Comparison of ENCODE assay signal across 8 cellular contexts in the genomic region with DNA sequence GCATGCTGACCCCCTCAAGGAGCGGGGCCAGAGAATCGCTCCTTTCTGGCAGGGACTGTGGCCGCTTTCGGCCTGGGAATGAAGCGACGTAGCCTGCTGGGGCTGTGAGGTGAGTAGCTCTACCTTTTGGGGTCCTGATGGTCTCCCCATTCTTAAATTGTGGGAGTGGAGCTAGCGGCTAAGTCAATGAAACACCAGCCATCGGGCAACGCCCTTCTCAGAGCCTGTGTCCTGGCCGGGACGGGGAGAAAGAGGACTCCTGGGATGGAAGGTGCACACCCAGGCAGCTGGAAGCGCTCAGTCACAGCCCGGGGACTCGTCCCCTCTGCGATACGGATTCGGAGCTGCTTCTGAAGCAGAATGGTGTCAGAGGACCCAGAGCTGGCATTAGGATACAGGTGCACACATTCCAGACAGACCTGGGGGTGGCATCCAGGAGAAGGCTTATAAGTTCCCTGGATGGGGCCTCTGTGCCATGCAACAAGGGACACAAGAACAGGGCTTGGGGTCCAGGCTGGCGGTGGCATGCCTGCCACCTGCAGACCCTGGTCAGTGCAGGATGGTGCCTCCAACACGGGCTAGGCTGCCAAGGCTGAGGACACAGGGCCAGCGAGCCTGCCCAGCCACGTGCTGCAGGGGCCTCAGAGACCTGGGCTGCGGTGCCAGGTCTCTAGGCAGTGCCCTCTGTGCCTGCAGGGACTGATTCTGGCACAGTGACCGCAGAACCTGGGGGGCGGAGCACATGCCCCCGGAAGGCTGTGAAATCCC. TPM values are rescaled to one million over a fixed set of nuclear protein-coding genes. Genes with fewer than 3 reads are reported as not detected.
A peak's percentile ranks its signal among the peaks of the same experiment; 100 is the strongest.
DNase-seq lines count a peak whose midpoint lies in the region; ATAC-seq and TF ChIP-seq lines count a peak whose summit lies in the region.

No MANE protein-coding gene starts in this region.

- no peak overlapping the region for H3K27ac Mint-ChIP-seq in activated B cell treated with CpG ODN at 0.5 μM for 24 hours
- H3K27ac Mint-ChIP-seq in stimulated activated memory B cell treated with anti-CD40 and anti-IgM and Interleukin-4, amounts not matched to agents 10 μg/mL and 1 μg/mL and 100 μg/mL, for 72 hours = no peak overlapping the region

- POLR2A ChIA-PET in activated B cell treated with CpG ODN at 0.5 μM for 24 hours (lab: Charles Lee) = no interaction called here

- H3K4me1 Mint-ChIP-seq in activated B cell treated with CpG ODN at 0.5 μM for 24 hours = peaks cover 9% of the 10 kb centered on the region
- H3K4me1 Mint-ChIP-seq in stimulated activated memory B cell treated with anti-CD40 and anti-IgM and Interleukin-4, amounts not matched to agents 10 μg/mL and 1 μg/mL and 100 μg/mL, for 72 hours = peaks cover 14% of the 10 kb centered on the region

- no peak for ATAC-seq in activated B cell treated with CpG ODN at 0.5 μM for 24 hours (ENCODE audit: low read depth)
- no peak for ATAC-seq in stimulated activated memory B cell treated with anti-CD40 and anti-IgM and Interleukin-4, amounts not matched to agents 10 μg/mL and 1 μg/mL and 100 μg/mL, for 72 hours
- ATAC-seq in HG03135 (IDR thresholded peaks at IDR 0.05; ENCODE audit: unreplicated experiment) = no peak
- ATAC-seq in HG03469 (IDR thresholded peaks at IDR 0.05; ENCODE audit: unreplicated experiment) = no peak

- DNase-seq in NCI-H2227 (lab: John Stamatoyannopoulos, UW; ENCODE audit: unreplicated experiment) = peak; percentile 26
- DNase-seq in NCI-H2227 treated with DMSO at 0.1 percent for 48 hours (lab: John Stamatoyannopoulos, UW) = no peak
- peak; percentile 10 for DNase-seq in activated B cell treated with CpG ODN at 0.5 μM for 24 hours
- no peak for DNase-seq in glomerular visceral epithelial cell (ENCODE audit: extremely low spot score)

- CTCF ChIA-PET in activated B cell treated with CpG ODN at 0.5 μM for 24 hours (lab: Charles Lee) = no interaction called here

- no peak for TF ChIP-seq CTCF in activated B cell treated with CpG ODN at 0.5 μM for 24 hours (IDR thresholded peaks at IDR 0.05)

- H3K36me3 Mint-ChIP-seq in activated B cell treated with CpG ODN at 0.5 μM for 24 hours (ENCODE audit: low read depth) = no peaks in the 10 kb centered on the region
- H3K36me3 Mint-ChIP-seq in stimulated activated memory B cell treated with anti-CD40 and anti-IgM and Interleukin-4, amounts not matched to agents 10 μg/mL and 1 μg/mL and 100 μg/mL, for 72 hours = no peaks in the 10 kb centered on the region

- peak overlapping the region; percentile 48 for H3K4me3 ChIP-seq in iPS-11a (ENCODE audit: low read depth, low read length)

- H3K27me3 Mint-ChIP-seq in activated B cell treated with CpG ODN at 0.5 μM for 24 hours = peaks cover 20% of the 10 kb centered on the region
- peaks cover 78% of the 10 kb centered on the region for H3K27me3 Mint-ChIP-seq in stimulated activated memory B cell treated with anti-CD40 and anti-IgM and Interleukin-4, amounts not matched to agents 10 μg/mL and 1 μg/mL and 100 μg/mL, for 72 hours

- intact Hi-C loops in activated B cell treated with CpG ODN at 0.5 μM for 24 hours (cut with micrococcal nuclease) = no loop called here

- no peaks in the 10 kb centered on the region for H3K9me3 Mint-ChIP-seq in activated B cell treated with CpG ODN at 0.5 μM for 24 hours
- no peaks in the 10 kb centered on the region for H3K9me3 Mint-ChIP-seq in stimulated activated memory B cell treated with anti-CD40 and anti-IgM and Interleukin-4, amounts not matched to agents 10 μg/mL and 1 μg/mL and 100 μg/mL, for 72 hours

- H3K4me3 Mint-ChIP-seq in activated B cell treated with CpG ODN at 0.5 μM for 24 hours = peak overlapping the region; percentile 48
- H3K4me3 Mint-ChIP-seq in stimulated activated memory B cell treated with anti-CD40 and anti-IgM and Interleukin-4, amounts not matched to agents 10 μg/mL and 1 μg/mL and 100 μg/mL, for 72 hours = peak overlapping the region; percentile 53

RNA-seq across cellular contexts. Expression of a gene that starts 0.9 kb away (rescaled TPM):
- total RNA-seq in activated B cell treated with CpG ODN at 0.5 μM for 24 hours = 0.05 TPM in 1 of 2 replicates, not detected in the other

RNA-seq across cellular contexts. Expression of a gene that starts 58.1 kb away (rescaled TPM):
- total RNA-seq in activated B cell treated with CpG ODN at 0.5 μM for 24 hours = not detected in 2 replicates

Comparison
In these comparisons a context has a peak if more than half of its experiments do, and no peak if none do; other contexts are left out.
1. DNase-seq: peak in NCI-H2227 (single experiment) and activated B cell treated with CpG ODN at 0.5 μM for 24 hours (single experiment); none in NCI-H2227 treated with DMSO at 0.1 percent for 48 hours (single experiment) and glomerular visceral epithelial cell (single experiment).